22 cellular contexts compared by ENCODE assay signal in genomic region chr17:27920569-27920968, GRCh38.
"Had no signal": no experiment of that assay in that cellular context is flagged by ENCODE, and none has a peak within 500 bp of the region (broad histone marks: within the 10 kb centered on the region; RNA-seq: fewer than 3 reads in every experiment).

No MANE protein-coding gene starts in this region.

- ATAC-seq: activated T-cell treated with anti-CD3 and anti-CD28 coated beads, Interleukin-2, amount 50 U/mL, for 72 hours; sciatic nerve; stimulated activated effector memory CD8-positive, alpha-beta T cell treated with anti-CD3 and anti-CD28 coated beads, Interleukin-12 subunit alpha, Interleukin-12 subunit beta, amount 100 ng/mL, for 72 hours; WTC11 had no signal

- H3K4me1 ChIP-seq: stomach, suprapubic skin, vagina had no signal

- H3K27ac ChIP-seq: epithelial cell of prostate, neutrophil, ovary, stomach, suprapubic skin, vagina had no signal

- DNase-seq: activated CD4-positive, alpha-beta T cell treated with anti-CD3 and anti-CD28 coated beads for 4 hours; activated CD4-positive, alpha-beta T cell treated with anti-CD3 and anti-CD28 coated beads, Interleukin-2, amount 50 U/mL, for 48 hours; activated effector memory CD4-positive, alpha-beta T cell treated with Interleukin-2 at 50 U/mL for 16 hours; activated naive CD4-positive, alpha-beta T cell treated with anti-CD3 and anti-CD28 coated beads for 36 hours; activated naive CD8-positive, alpha-beta T cell treated with anti-CD3 and anti-CD28 coated beads, Interleukin-2, amount 10 ng/mL, durations not matched to agents 7 days and 5 days; activated T-cell treated with anti-CD3 and anti-CD28 coated beads, Interleukin-2, amount 50 U/mL, for 72 hours; amygdala; foreskin fibroblast; kidney; mesenchymal stem cell; ovary; small intestine; stimulated activated CD4-positive, alpha-beta T cell treated with anti-CD3 and anti-CD28 coated beads, Interleukin-2, amount 100 ng/mL, for 24 hours; stomach; trophoblast cell had no signal

- H3K27me3 ChIP-seq: neutrophil, ovary, stomach, vagina had no signal

- H3K4me3 ChIP-seq: ovary, stomach, suprapubic skin, vagina had no signal

- H3K36me3 ChIP-seq: neutrophil, ovary, stomach, suprapubic skin, vagina had no signal

- H3K9me3 ChIP-seq: neutrophil, ovary, suprapubic skin, vagina had no signal
